Comparison of ENCODE assay signal across 8 cellular contexts in the genomic region with DNA sequence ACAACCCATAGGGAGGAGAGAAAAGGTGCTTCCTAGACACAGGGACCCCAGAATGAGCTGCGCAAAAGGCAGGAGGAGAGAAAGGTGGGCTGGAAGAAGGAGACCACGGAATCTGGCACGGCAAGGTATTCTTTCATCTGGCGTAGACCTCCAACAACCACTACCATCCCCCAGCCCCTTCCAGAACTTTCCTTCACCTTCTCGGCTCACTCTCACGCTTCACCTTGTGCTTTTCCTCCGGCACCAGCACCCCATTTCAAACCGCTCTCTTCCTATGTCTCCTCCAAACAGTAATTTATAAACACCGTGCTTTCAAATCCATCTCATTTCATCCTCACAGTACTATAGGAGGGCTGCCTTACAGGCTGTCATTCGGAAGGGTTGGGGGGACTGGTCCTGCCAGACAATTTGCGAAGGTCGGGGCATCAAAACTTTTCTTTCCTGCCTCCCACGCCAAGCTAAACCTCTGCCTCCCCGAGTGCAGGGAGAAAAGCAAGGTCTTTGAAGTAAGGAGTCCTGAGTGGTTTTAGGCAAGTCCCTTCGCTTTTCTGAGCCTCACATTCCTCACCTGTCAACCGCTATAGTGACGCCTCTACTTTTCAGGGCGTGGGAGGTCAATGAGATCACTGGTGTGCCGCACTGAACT. TPM values are rescaled to one million over a fixed set of nuclear protein-coding genes. Genes with fewer than 3 reads are reported as not detected.
DNase-seq lines count a peak whose midpoint lies in the region; ATAC-seq and TF ChIP-seq lines count a peak whose summit lies in the region.

No MANE protein-coding gene starts in this region.

- H3K4me1 ChIP-seq in IMR-90 (ENCODE audit: control insufficient read depth, insufficient read depth, low read length), result peaks cover 16% of the 10 kb centered on the region
- peaks cover 17 to 19% of the 10 kb centered on the region in 2 donors for H3K4me1 ChIP-seq in mucosa of rectum (ENCODE audit: control insufficient read depth in 2 of 2, insufficient read depth in 2 of 2, low read length in 2 of 2)

- H3K4me3 ChIP-seq in AG09309 (ENCODE audit: control insufficient read depth, low read depth, low read length) (peak overlapping the region; percentile 59), IMR-90 (ENCODE audit: insufficient read depth, low read depth, low read length) (peak overlapping the region; percentile 87), brain microvascular endothelial cell (ENCODE audit: low read depth, low read length) (peak overlapping the region; percentile 87), mucosa of rectum (ENCODE audit: low read length in 2 of 2) (peak overlapping the region; percentile 86 to 96)

- H2AK9ac ChIP-seq in IMR-90 (replicated peaks; ENCODE audit: low read depth, low read length, poor library complexity), result peak overlapping the region; percentile 99

- H2BK15ac ChIP-seq in IMR-90 (ENCODE audit: low read depth, low read length), result 0 out of 3 replicates have a peak overlapping the region, but pooled peaks have one; percentile 4

- no peak for TF ChIP-seq RAD21 in IMR-90 (IDR thresholded peaks at IDR 0.05; ENCODE audit: low read length)

- H3K79me1 ChIP-seq in IMR-90 (ENCODE audit: low read depth in 1 of 2, low read length in 2 of 2), result peaks cover 51 to 82% of the 10 kb centered on the region in 2 experiments

- no peak for TF ChIP-seq POLR2A in IMR-90 (IDR thresholded peaks at IDR 0.05; ENCODE audit: low read depth, low read length)

- peak overlapping the region; percentile 97 for H3K4me2 ChIP-seq in IMR-90 (ENCODE audit: low read depth, low read length)

- peaks cover 25% of the 10 kb centered on the region for H3K9me1 ChIP-seq in IMR-90 (ENCODE audit: insufficient read depth, low read length)

- in situ Hi-C loops in IMR-90 (cut with MboI; ENCODE audit: low sequenced_read_pairs) (no loop called here), brain microvascular endothelial cell (cut with HindIII; ENCODE audit: low pct_ligation_motif_present, low sequenced_read_pairs) (no loop called here)

- H2BK120ac ChIP-seq in IMR-90 (ENCODE audit: low read depth, low read length), result peak overlapping the region; percentile 38; the same call in 1 of the 2 replicates

- dilution Hi-C loops in IMR-90 (cut with HindIII; ENCODE audit: low sequenced_read_pairs, unreplicated experiment), result no loop called here

- H3K18ac ChIP-seq in IMR-90 (ENCODE audit: low read depth, low read length), result 0 out of 2 replicates have a peak overlapping the region, but pooled peaks have one; percentile 47

- no peak overlapping the region for H3K56ac ChIP-seq in IMR-90 (ENCODE audit: extremely low read depth, insufficient read depth, low read length)

- H2AFZ ChIP-seq in IMR-90 (replicated peaks; ENCODE audit: low read length, poor library complexity), result peak overlapping the region; percentile 97

- H4K20me1 ChIP-seq in IMR-90 (ENCODE audit: insufficient read depth, low read length), result peaks cover 27% of the 10 kb centered on the region

- TF ChIP-seq CTCF in AG09309 (IDR thresholded peaks at IDR 0.05; ENCODE audit: control insufficient read depth, insufficient read depth, low read depth, low read length, missing control alignments) (no peak), IMR-90 (conservative IDR thresholded peaks at IDR 0.05; ENCODE audit: low read depth, low read length) (no peak), brain microvascular endothelial cell (IDR thresholded peaks at IDR 0.05; ENCODE audit: low read depth, low read length, missing control alignments) (no peak)

- no peak for DNase-seq in AG09309 (ENCODE audit: low read depth)
- DNase-seq in IMR-90, result no peak
- DNase-seq in brain microvascular endothelial cell, result no peak
- no peak for DNase-seq in NCI-H526 treated with DMSO at 0.1 percent for 48 hours (lab: John Stamatoyannopoulos, UW)
- DNase-seq in NCI-H1417 treated with DMSO at 0.1 percent for 48 hours (lab: John Stamatoyannopoulos, UW), result no peak
- DNase-seq in NK-92 treated with Interleukin-12 subunit alpha and Interleukin-12 subunit beta, amount 100 ng/mL, for 24 hours (lab: John Stamatoyannopoulos, UW), result no peak

- 43% methylated on average over 7 of the region's 19 CpGs; no CpG with 5 or more reads in 1 of the 2 experiments for WGBS in IMR-90 (ENCODE audit: extremely low coverage in 2 of 2, insufficient read length in 1 of 2), 2 experiments

- peak overlapping the region; percentile 93 for H3K4ac ChIP-seq in IMR-90 (ENCODE audit: low read depth, low read length)

- H3K27ac ChIP-seq in IMR-90 (ENCODE audit: insufficient read depth, low read length) (peak overlapping the region; percentile 80), brain microvascular endothelial cell (peak overlapping the region; percentile 82), mucosa of rectum (ENCODE audit: low read depth in 2 of 2, low read length in 2 of 2) (peak overlapping the region in 1 of 2 donors; percentile 88)

- H3K9ac ChIP-seq in IMR-90 (ENCODE audit: low read depth, low read length), result peak overlapping the region; percentile 68
- H3K9ac ChIP-seq in mucosa of rectum (ENCODE audit: low read depth in 1 of 2, low read length in 2 of 2), result peak overlapping the region; percentile 70 to 79

- H3K14ac ChIP-seq in IMR-90 (replicated peaks; ENCODE audit: low read depth, low read length), result peak overlapping the region; percentile 66

- H2BK20ac ChIP-seq in IMR-90 (ENCODE audit: low read depth, low read length), result 0 out of 2 replicates have a peak overlapping the region, but pooled peaks have one; percentile 39

- H4K8ac ChIP-seq in IMR-90 (ENCODE audit: low read depth in 2 of 2, low read length in 2 of 2), result peak overlapping the region in 1 of 2 experiments; percentile 22; a peak in 2 of 4 replicates

- H3K9me3 ChIP-seq in IMR-90 (ENCODE audit: control insufficient read depth, insufficient read depth, low read length), result no peaks in the 10 kb centered on the region
- H3K9me3 ChIP-seq in mucosa of rectum (ENCODE audit: control insufficient read depth in 2 of 2, low read length in 2 of 2), result no peaks in the 10 kb centered on the region

- H2BK5ac ChIP-seq in IMR-90 (ENCODE audit: low read depth, low read length, poor library complexity, severe bottlenecking), result no peak overlapping the region

- POLR2A ChIA-PET in IMR-90 (lab: Charles Lee; ENCODE audit: unreplicated experiment), result no interaction called here

- no TSS peak for BruUV-seq in IMR-90 (replicated peaks; lab: Mats Ljungman, UMichigan)

- CTCF ChIA-PET in IMR-90 (lab: Yijun Ruan, JAX), result no interaction called here

- intact Hi-C loops in IMR-90 (cut with micrococcal nuclease), result loop anchor here (2.0 kb wide), 1 partner anchor 25 kb away; no protein-coding TSS in a partner anchor

- H2AK5ac ChIP-seq in IMR-90 (ENCODE audit: low read depth, low read length), result peak overlapping the region; percentile 57

- no peaks in the 10 kb centered on the region for H3K36me3 ChIP-seq in IMR-90 (ENCODE audit: control insufficient read depth, insufficient read depth, low read length)
- H3K36me3 ChIP-seq in brain microvascular endothelial cell (replicated peaks), result peaks cover 8% of the 10 kb centered on the region
- peaks cover 0 to 6% of the 10 kb centered on the region in 2 donors for H3K36me3 ChIP-seq in mucosa of rectum (ENCODE audit: control insufficient read depth in 2 of 2, insufficient read depth in 2 of 2, low read length in 2 of 2)

- H4K91ac ChIP-seq in IMR-90 (ENCODE audit: insufficient read depth, low read depth, low read length), result 0 out of 2 replicates have a peak overlapping the region, but pooled peaks have one; percentile 43

- no peak for ATAC-seq in IMR-90 (ENCODE audit: low read depth)
- no peak for ATAC-seq in HG03520 (IDR thresholded peaks at IDR 0.05; ENCODE audit: unreplicated experiment)

- H3K23ac ChIP-seq in IMR-90 (ENCODE audit: low read depth, low read length), result peak overlapping the region; percentile 80

- H3K27me3 ChIP-seq in IMR-90 (ENCODE audit: control insufficient read depth, insufficient read depth, low read length), result no peaks in the 10 kb centered on the region
- no peaks in the 10 kb centered on the region for H3K27me3 ChIP-seq in brain microvascular endothelial cell (replicated peaks)
- H3K27me3 ChIP-seq in mucosa of rectum (ENCODE audit: control insufficient read depth in 2 of 2, insufficient read depth in 2 of 2, low read length in 2 of 2), result no peaks in the 10 kb centered on the region

- H4K5ac ChIP-seq in IMR-90 (ENCODE audit: low read depth, low read length), result 0 out of 2 replicates have a peak overlapping the region, but pooled peaks have one; percentile 47

TF ChIP-seq in IMR-90, 13 proteins besides CTCF, POLR2A, EP300 and RAD21 (continues in another document):
- TF ChIP-seq MAFK (IDR thresholded peaks at IDR 0.05; ENCODE audit: low read depth, low read length), result no peak
- TF ChIP-seq SMC3 (IDR thresholded peaks at IDR 0.05; ENCODE audit: low read depth, low read length), result no peak
- TF ChIP-seq RFX5 (IDR thresholded peaks at IDR 0.05; ENCODE audit: low read depth, low read length), result no peak
- TF ChIP-seq MXI1 (IDR thresholded peaks at IDR 0.05; ENCODE audit: borderline replicate concordance, low read depth, low read length), result no peak
- TF ChIP-seq BHLHE40 (IDR thresholded peaks at IDR 0.05; ENCODE audit: low read depth, low read length), result no peak
- TF ChIP-seq CHD1 (IDR thresholded peaks at IDR 0.05; ENCODE audit: low read depth, low read length), result no peak
- no peak for TF ChIP-seq FOS (IDR thresholded peaks at IDR 0.05; ENCODE audit: low read depth, low read length)
- TF ChIP-seq NFE2L2 (IDR thresholded peaks at IDR 0.05; ENCODE audit: low read depth, low read length), result no peak
- no peak for TF ChIP-seq CEBPB (IDR thresholded peaks at IDR 0.05; ENCODE audit: low read depth, low read length)

RNA-seq across cellular contexts. Expression of a gene that starts 0.9 kb away (rescaled TPM):
- 12.2 and 12.5 TPM in 2 replicates for total RNA-seq in IMR-90 (2012; rRNA removed)
- polyA plus RNA-seq in IMR-90 (2012; rRNA removed), result 12.2 TPM in 2 replicates
- 7.1 and 14.7 TPM in 2 replicates for polyA plus RNA-seq in IMR-90 (2012; cell fraction: cytosol; rRNA removed)
- polyA plus RNA-seq in IMR-90 (2012; cell fraction: nucleus; rRNA removed; ENCODE audit: low replicate concordance), result 7.7 and 13.5 TPM in 2 replicates

RNA-seq across cellular contexts. Expression of a gene that starts 1.2 kb away (rescaled TPM):
- total RNA-seq in IMR-90 (2012; rRNA removed), result 2.2 and 2.7 TPM in 2 replicates
- polyA plus RNA-seq in IMR-90 (2012; rRNA removed), result 10.4 and 11.3 TPM in 2 replicates
- 6.7 and 7.5 TPM in 2 replicates for polyA plus RNA-seq in IMR-90 (2012; cell fraction: cytosol; rRNA removed)
- polyA plus RNA-seq in IMR-90 (2012; cell fraction: nucleus; rRNA removed; ENCODE audit: low replicate concordance), result 34.8 and 58.2 TPM in 2 replicates

RNA-seq across cellular contexts. Expression of a gene that starts 48.1 kb away (rescaled TPM):
- 27.8 and 53.0 TPM in 2 replicates for total RNA-seq in IMR-90 (2012; rRNA removed)
- 28.2 and 31.8 TPM in 2 replicates for polyA plus RNA-seq in IMR-90 (2012; rRNA removed)
- 14.0 and 21.5 TPM in 2 replicates for polyA plus RNA-seq in IMR-90 (2012; cell fraction: cytosol; rRNA removed)
- polyA plus RNA-seq in IMR-90 (2012; cell fraction: nucleus; rRNA removed; ENCODE audit: low replicate concordance), result 10.9 and 36.2 TPM in 2 replicates
